16 cellular contexts compared by ENCODE assay signal in genomic region chr15:68812069-68812468, GRCh38. TPM values are rescaled to one million over a fixed set of nuclear protein-coding genes. Genes with fewer than 3 reads are reported as not detected.
DNase-seq lines count a peak whose midpoint lies in the region; ATAC-seq, FAIRE-seq and TF ChIP-seq lines count a peak whose summit lies in the region.
"Had no signal": no experiment of that assay in that cellular context is flagged by ENCODE, and none has a peak within 500 bp of the region (broad histone marks: within the 10 kb centered on the region; RNA-seq: fewer than 3 reads in every experiment).

No MANE protein-coding gene starts in this region.

- peaks cover 98% of the 10 kb centered on the region for H3K79me2 ChIP-seq in astrocyte (ENCODE audit: insufficient read depth, low read length)

- peaks cover 15% of the 10 kb centered on the region for H3K4me1 ChIP-seq in astrocyte (ENCODE audit: insufficient read depth, low read length)

- no peaks in the 10 kb centered on the region for H3K9me3 Mint-ChIP-seq in stimulated activated naive CD8-positive, alpha-beta T cell treated with anti-CD3 and anti-CD28 coated beads, Interleukin-15, amount 100 ng/mL, for 72 hours
- no peaks in the 10 kb centered on the region for H3K9me3 Mint-ChIP-seq in astrocyte (ENCODE audit: unreplicated experiment)
- H3K9me3 Mint-ChIP-seq in nephron progenitor cell, result no peaks in the 10 kb centered on the region
- H3K9me3 Mint-ChIP-seq: activated T-cell treated with anti-CD3 and anti-CD28 coated beads, Interleukin-2, amount 50 U/mL, for 4 hours; stimulated activated effector memory CD8-positive, alpha-beta T cell treated with anti-CD3 and anti-CD28 coated beads, Interleukin-12 subunit alpha, Interleukin-12 subunit beta, amount 100 ng/mL, for 72 hours had no signal

- no peak overlapping the region for H3K4me3 ChIP-seq in astrocyte (ENCODE audit: insufficient read depth, low read depth, low read length)
- H3K4me3 ChIP-seq: pancreas had no signal

- H3K9me3 ChIP-seq in astrocyte (ENCODE audit: insufficient read depth, low read depth, low read length), result no peaks in the 10 kb centered on the region
- H3K9me3 ChIP-seq: pancreas had no signal

- TF ChIP-seq CTCF in astrocyte (IDR thresholded peaks at IDR 0.05; ENCODE audit: insufficient read depth, low read depth, low read length) (no peak), nephron progenitor cell (IDR thresholded peaks at IDR 0.05) (no peak), RWPE1 (conservative IDR thresholded peaks at IDR 0.05; ENCODE audit: low read depth) (no peak)

- H3K36me3 Mint-ChIP-seq in astrocyte (ENCODE audit: low read depth, unreplicated experiment) (peaks cover 17% of the 10 kb centered on the region), nephron progenitor cell (ENCODE audit: low read depth) (peaks cover 51% of the 10 kb centered on the region)

- H3K4me3 Mint-ChIP-seq in stimulated activated naive CD8-positive, alpha-beta T cell treated with anti-CD3 and anti-CD28 coated beads, Interleukin-15, amount 100 ng/mL, for 72 hours, result no peak overlapping the region
- H3K4me3 Mint-ChIP-seq in astrocyte (ENCODE audit: unreplicated experiment) (peak overlapping the region; percentile 34), nephron progenitor cell (no peak overlapping the region)
- H3K4me3 Mint-ChIP-seq: activated T-cell treated with anti-CD3 and anti-CD28 coated beads, Interleukin-2, amount 50 U/mL, for 4 hours; stimulated activated effector memory CD8-positive, alpha-beta T cell treated with anti-CD3 and anti-CD28 coated beads, Interleukin-12 subunit alpha, Interleukin-12 subunit beta, amount 100 ng/mL, for 72 hours had no signal

- H3K9ac ChIP-seq in astrocyte (ENCODE audit: low read length), result no peak overlapping the region

- H3K27me3 ChIP-seq in astrocyte (ENCODE audit: insufficient read depth, low read length), result no peaks in the 10 kb centered on the region
- H3K27me3 ChIP-seq: pancreas had no signal

- peaks cover 95% of the 10 kb centered on the region for H3K4me1 Mint-ChIP-seq in stimulated activated naive CD8-positive, alpha-beta T cell treated with anti-CD3 and anti-CD28 coated beads, Interleukin-15, amount 100 ng/mL, for 72 hours
- H3K4me1 Mint-ChIP-seq in astrocyte (ENCODE audit: low read depth, unreplicated experiment) (peaks cover 65% of the 10 kb centered on the region), nephron progenitor cell (peaks cover 96% of the 10 kb centered on the region)

- H2AFZ ChIP-seq in astrocyte (ENCODE audit: low read depth, low read length), result no peak overlapping the region

- POLR2A ChIA-PET in RWPE1 (lab: Yijun Ruan, JAX; ENCODE audit: low non-redundant PET), result no interaction called here

- no peak for FAIRE-seq in astrocyte (lab: Jason Lieb, UNC)
- FAIRE-seq: pancreas, small intestine had no signal

- CTCF ChIA-PET in RWPE1 (lab: Yijun Ruan, JAX), result interaction anchor here (1.1 kb wide), 1 partner anchor 64 kb away, joined by 3 read pairs; no protein-coding TSS in a partner anchor

- no peak overlapping the region for H3K4me2 ChIP-seq in astrocyte (ENCODE audit: low read length)

- no peaks in the 10 kb centered on the region for H3K27me3 Mint-ChIP-seq in stimulated activated naive CD8-positive, alpha-beta T cell treated with anti-CD3 and anti-CD28 coated beads, Interleukin-15, amount 100 ng/mL, for 72 hours
- H3K27me3 Mint-ChIP-seq in astrocyte (ENCODE audit: low read depth, unreplicated experiment) (no peaks in the 10 kb centered on the region), nephron progenitor cell (ENCODE audit: low read depth, poor library complexity) (no peaks in the 10 kb centered on the region)

- peaks cover 93% of the 10 kb centered on the region for H4K20me1 ChIP-seq in astrocyte (ENCODE audit: insufficient read depth, low read length)

- peak overlapping the region; percentile 49 to 83 for H3K27ac Mint-ChIP-seq in stimulated activated naive CD8-positive, alpha-beta T cell treated with anti-CD3 and anti-CD28 coated beads, Interleukin-15, amount 100 ng/mL, for 72 hours
- peak overlapping the region; percentile 86 for H3K27ac Mint-ChIP-seq in astrocyte (ENCODE audit: unreplicated experiment)
- H3K27ac Mint-ChIP-seq in nephron progenitor cell, result peak overlapping the region; percentile 22

- no peak for ATAC-seq in stimulated activated naive CD8-positive, alpha-beta T cell treated with anti-CD3 and anti-CD28 coated beads, Interleukin-15, amount 100 ng/mL, for 72 hours
- no peak for ATAC-seq in stimulated activated naive CD8-positive, alpha-beta T cell treated with anti-CD3 and anti-CD28 coated beads, Interleukin-15, Interleukin-2, amounts not matched to agents 100 U/mL and 50 U/mL, for 24 hours
- no peak for ATAC-seq in GM21737 (IDR thresholded peaks at IDR 0.05; ENCODE audit: unreplicated experiment)
- ATAC-seq: activated T-cell treated with anti-CD3 and anti-CD28 coated beads, Interleukin-2, amount 50 U/mL, for 4 hours; pancreas; stimulated activated effector memory CD8-positive, alpha-beta T cell treated with anti-CD3 and anti-CD28 coated beads, Interleukin-12 subunit alpha, Interleukin-12 subunit beta, amount 100 ng/mL, for 72 hours had no signal

- no peaks in the 10 kb centered on the region for H3K36me3 ChIP-seq in astrocyte (ENCODE audit: insufficient read depth, low read length)
- H3K36me3 ChIP-seq: pancreas had no signal

- DNase-seq in stimulated activated naive CD8-positive, alpha-beta T cell treated with anti-CD3 and anti-CD28 coated beads, Interleukin-15, amount 100 ng/mL, for 72 hours, result no peak
- no peak for DNase-seq in stimulated activated naive CD8-positive, alpha-beta T cell treated with anti-CD3 and anti-CD28 coated beads, Interleukin-15, Interleukin-2, amounts not matched to agents 100 U/mL and 50 U/mL, for 24 hours
- DNase-seq in astrocyte (ENCODE audit: low read depth) (no peak), nephron progenitor cell (no peak), iPS-NIHi7 (ENCODE audit: extremely low spot score) (no peak), RWPE1 (ENCODE audit: low spot score) (no peak)
- no peak for DNase-seq in stimulated activated CD4-positive, alpha-beta T cell treated with anti-CD3 and anti-CD28 coated beads, Interleukin-2, amount 100 ng/mL, for 24 hours
- DNase-seq: activated CD4-positive, alpha-beta T cell treated with anti-CD3 and anti-CD28 coated beads for 1 hour; activated T-cell treated with anti-CD3 and anti-CD28 coated beads, Interleukin-2, amount 50 U/mL, for 4 hours; DMS79 treated with DMSO at 0.1 percent for 48 hours; foreskin melanocyte; NCI-H1436; small intestine had no signal

- H3K27ac ChIP-seq in astrocyte (ENCODE audit: low read depth, low read length) (no peak overlapping the region), RWPE1 (no peak overlapping the region)

RNA-seq across cellular contexts. Expression of gene ANP32A, which starts 8.6 kb away (rescaled TPM):
- total RNA-seq in astrocyte, result 121 and 138 TPM in 2 replicates

Comparison
In these comparisons a context has a peak if more than half of its experiments do, and no peak if none do; other contexts are left out.
1. H3K27ac Mint-ChIP-seq: peak in every context shown above with its lines; median percentile 86 in astrocyte; 66 in stimulated activated naive CD8-positive, alpha-beta T cell treated with anti-CD3 and anti-CD28 coated beads, Interleukin-15, amount 100 ng/mL, for 72 hours; 22 in nephron progenitor cell.